In genomic region chr7:130491841-130492518, GRCh38 we compare ENCODE assay signal across 9 cellular contexts. TPM values are rescaled to one million over a fixed set of nuclear protein-coding genes. Genes with fewer than 3 reads are reported as not detected.
DNase-seq lines count a peak whose midpoint lies in the region; ATAC-seq, FAIRE-seq and TF ChIP-seq lines count a peak whose summit lies in the region.
"Had no signal": no experiment of that assay in that cellular context is flagged by ENCODE, and none has a peak within 500 bp of the region (broad histone marks: within the 10 kb centered on the region; RNA-seq: fewer than 3 reads in every experiment).

MEST (plus strand) TSS chr7:130492085; CDS start chr7:130492314, 229 bp downstream.

- H3K79me2 ChIP-seq in endothelial cell of umbilical vein (ENCODE audit: control insufficient read depth, insufficient read depth, low read length): no peaks in the 10 kb centered on the region

- peak; percentile 57 for TF ChIP-seq POLR2A in endothelial cell of umbilical vein (IDR thresholded peaks at IDR 0.05; ENCODE audit: low read depth, low read length)

- peaks cover 0 to 6% (median 2%) of the 10 kb centered on the region in 7 donors for H3K9me3 Mint-ChIP-seq in naive B cell

- dilution Hi-C loops in endothelial cell of umbilical vein (cut with MboI; ENCODE audit: extremely low pct_ligation_motif_present, low sequenced_read_pairs): no loop called here

- intact Hi-C loops in endothelial cell of umbilical vein (cut with micrococcal nuclease): loop anchor here (2.0 kb wide), 2 partner anchors 69 to 419 kb away; no protein-coding TSS in a partner anchor

- H3K9me3 ChIP-seq in SJCRH30 (replicated peaks) (no peaks in the 10 kb centered on the region), endothelial cell of umbilical vein (replicated peaks; ENCODE audit: control insufficient read depth, insufficient read depth, low read length) (no peaks in the 10 kb centered on the region)

- peaks cover 11 to 32% (median 20%) of the 10 kb centered on the region in 3 donors for H3K4me1 Mint-ChIP-seq in naive B cell

- peak within 1 kb of the TSS in 1 of 6 donors; percentile 92 for H3K27ac Mint-ChIP-seq in naive B cell

- peaks cover 20% of the 10 kb centered on the region for H3K4me1 ChIP-seq in SJCRH30
- H3K4me1 ChIP-seq in endothelial cell of umbilical vein (ENCODE audit: control insufficient read depth, extremely low read depth, insufficient read depth, low read length): peaks cover 30% of the 10 kb centered on the region

- peak within 1 kb of the TSS; percentile 95 for H3K27ac ChIP-seq in SJCRH30
- no peak within 1 kb of the TSS for H3K27ac ChIP-seq in endothelial cell of umbilical vein (ENCODE audit: insufficient read depth, low read depth, low read length)
- H3K27ac ChIP-seq: C4-2B had no signal

- no TSS peak for BruUV-seq in endothelial cell of umbilical vein (replicated peaks; lab: Mats Ljungman, UMichigan)

- H3K36me3 Mint-ChIP-seq in naive B cell: no peaks in the 10 kb centered on the region

- H3K9ac ChIP-seq in endothelial cell of umbilical vein (replicated peaks; ENCODE audit: extremely low read depth, insufficient read depth, low read length): no peak within 1 kb of the TSS

- no peak for FAIRE-seq in endothelial cell of umbilical vein (lab: Jason Lieb, UNC)

- H3K4me3 ChIP-seq in SJCRH30: peak within 1 kb of the TSS; percentile 77
- H3K4me3 ChIP-seq in endothelial cell of umbilical vein (replicated peaks in 1 of 3; ENCODE audit: insufficient read depth in 1 of 3, low read depth in 1 of 3, low read length in 3 of 3): peak within 1 kb of the TSS in 2 of 3 experiments; percentile 29 to 55

- CTCF ChIA-PET in endothelial cell of umbilical vein (lab: Charles Lee): interaction anchor here (0.9 to 1.7 kb wide), 4 partner anchors 176 to 287 kb away, joined by 3 to 5 read pairs (median 4); partner anchors contain the start of genes COPG2 and TMEM209

- no peaks in the 10 kb centered on the region for H3K9me1 ChIP-seq in endothelial cell of umbilical vein (replicated peaks; ENCODE audit: control insufficient read depth, extremely low read depth, insufficient read depth, low read length)

- DNase-seq in NCI-H146 (lab: John Stamatoyannopoulos, UW) (peak; percentile 68), NCI-H146 treated with DMSO at 0.1 percent for 48 hours (lab: John Stamatoyannopoulos, UW; ENCODE audit: unreplicated experiment) (no peak), SJCRH30 (peak; percentile 84), endothelial cell of umbilical vein (ENCODE audit: low read depth, low spot score) (peak; percentile 21), naive B cell (no peak), middle frontal gyrus (ENCODE audit: extremely low spot score, low spot score) (no peak), COLO668 (lab: John Stamatoyannopoulos, UW; ENCODE audit: unreplicated experiment) (no peak), OCI-M1 (lab: John Stamatoyannopoulos, UW) (no peak)

- H3K4me3 Mint-ChIP-seq in naive B cell: peak within 1 kb of the TSS; percentile 73 to 86 (median 80)

- H3K36me3 ChIP-seq in SJCRH30: peaks cover 45% of the 10 kb centered on the region
- no peaks in the 10 kb centered on the region for H3K36me3 ChIP-seq in endothelial cell of umbilical vein (ENCODE audit: control insufficient read depth in 2 of 2, extremely low read depth in 1 of 2, insufficient read depth in 2 of 2, low read length in 2 of 2)

- peak within 1 kb of the TSS; percentile 49 for H3K4me2 ChIP-seq in endothelial cell of umbilical vein (ENCODE audit: insufficient read depth, low read length)

- peaks cover 28 to 41% (median 34%) of the 10 kb centered on the region in 3 donors for H3K27me3 Mint-ChIP-seq in naive B cell

- H4K20me1 ChIP-seq in endothelial cell of umbilical vein (replicated peaks; ENCODE audit: control insufficient read depth, extremely low read depth, insufficient read depth, low read length): no peaks in the 10 kb centered on the region

- POLR2A ChIA-PET in endothelial cell of umbilical vein (lab: Charles Lee): no interaction called here

- TF ChIP-seq CTCF in endothelial cell of umbilical vein (IDR thresholded peaks at IDR 0.05; ENCODE audit: extremely low read depth in 1 of 2, insufficient read depth in 1 of 2, low read depth in 1 of 2, low read length in 2 of 2): no peak

- H2AFZ ChIP-seq in endothelial cell of umbilical vein (ENCODE audit: low read depth, low read length): peak within 1 kb of the TSS; percentile 60

- H3K27me3 ChIP-seq in SJCRH30 (no peaks in the 10 kb centered on the region), endothelial cell of umbilical vein (ENCODE audit: control insufficient read depth in 2 of 2, insufficient read depth in 2 of 2, low read length in 2 of 2) (no peaks in the 10 kb centered on the region)

- ATAC-seq in naive B cell (ENCODE audit: low read depth in 2 of 2): peak; percentile 42 to 43

TF ChIP-seq in endothelial cell of umbilical vein, 7 proteins besides CTCF, POLR2A, EP300 and RAD21:
- TF ChIP-seq POLR2AphosphoS5 (IDR thresholded peaks at IDR 0.05; ENCODE audit: insufficient read depth, low read depth, low read length) (peak; percentile 65), JUN (IDR thresholded peaks at IDR 0.05; ENCODE audit: borderline replicate concordance, insufficient read depth, insufficient read length, low read depth) (no peak)

RNA-seq across cellular contexts. Expression of gene MEST, which starts in this region (rescaled TPM):
- 1,979 and 2,085 TPM in 2 replicates for total RNA-seq in SJCRH30 (2014; rRNA removed; shearing (Covaris generic))
- total RNA-seq in endothelial cell of umbilical vein: 52.6 and 62.1 TPM in 2 replicates
- 44.3 and 46.7 TPM in 2 replicates for polyA plus RNA-seq in endothelial cell of umbilical vein
- polyA plus RNA-seq in endothelial cell of umbilical vein (2011; cell fraction: cytosol; rRNA removed): 56.2 and 58.6 TPM in 2 replicates
- polyA plus RNA-seq in endothelial cell of umbilical vein (2011; cell fraction: nucleus; rRNA removed): 35.2 and 42.6 TPM in 2 replicates
- 75.3 and 78.8 TPM in 2 replicates for polyA plus RNA-seq in endothelial cell of umbilical vein (2012)
- polyA minus RNA-seq in endothelial cell of umbilical vein: 90.2 and 125 TPM in 2 replicates
- 41.6 TPM for polyA minus RNA-seq in endothelial cell of umbilical vein (2011; cell fraction: cytosol; rRNA and poly(A)+ RNA removed)
- polyA minus RNA-seq in endothelial cell of umbilical vein (2011; cell fraction: nucleus; rRNA and poly(A)+ RNA removed): 26.0 and 49.8 TPM in 2 replicates
- 10 to 100 TPM in 1 of 6 donors, 1 to 10 TPM in 5; 4.6 to 19.4 (median 5.7) TPM for polyA plus RNA-seq in naive B cell (ENCODE audit: low read depth in 6 of 6)

Comparison
In these comparisons a context has a peak if more than half of its experiments do, and no peak if none do; other contexts are left out.
1. RNA of gene MEST (total RNA-seq): 1,979 to 2,085 TPM in SJCRH30; 52.6 to 62.1 TPM in endothelial cell of umbilical vein; every median in the first group is over 10 times any median in the second.
2. DNase-seq: peak in NCI-H146 (single experiment), SJCRH30 (2 of 2) and endothelial cell of umbilical vein (single experiment); none in NCI-H146 treated with DMSO at 0.1 percent for 48 hours (single experiment), naive B cell (single experiment), middle frontal gyrus (single experiment), COLO668 (single experiment) and OCI-M1 (single experiment).